ENCODE assay signal across 8 cellular contexts in the genomic region with DNA sequence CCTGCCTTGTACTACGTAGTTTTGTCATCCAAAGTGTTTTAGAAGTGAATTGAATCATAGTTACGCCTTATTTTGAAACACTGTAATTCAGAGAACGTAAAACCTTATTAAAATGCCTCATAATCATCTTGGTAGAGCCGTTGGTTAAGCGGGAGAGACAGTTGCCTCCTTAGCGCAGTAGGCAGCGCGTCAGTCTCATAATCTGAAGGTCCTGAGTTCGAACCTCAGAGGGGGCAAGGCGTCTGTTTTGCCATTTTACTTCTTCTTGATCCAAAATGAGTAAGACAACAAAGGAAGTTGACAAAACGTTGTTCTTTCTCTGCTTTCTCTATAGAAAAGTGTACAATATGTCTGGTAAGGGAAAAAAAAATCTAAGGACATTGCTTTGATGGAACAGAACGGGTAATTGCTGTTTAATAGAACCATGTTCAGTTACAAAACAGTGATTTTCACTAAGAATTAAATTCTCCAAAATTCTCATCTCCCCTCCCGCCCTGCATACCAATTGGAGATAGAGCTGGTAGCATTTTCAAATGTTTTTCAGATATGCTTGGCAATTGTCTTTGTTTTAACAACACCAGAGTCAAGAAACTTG. TPM values are rescaled to one million over a fixed set of nuclear protein-coding genes. Genes with fewer than 3 reads are reported as not detected.
DNase-seq lines count a peak whose midpoint lies in the region; ATAC-seq, FAIRE-seq and TF ChIP-seq lines count a peak whose summit lies in the region.

No MANE protein-coding gene starts in this region.

- no peak for TF ChIP-seq EP300 in ovary (IDR thresholded peaks at IDR 0.05)

- ATAC-seq in SK-N-SH treated with all-trans-retinoic acid at 6 μM for 48 hours (peak; percentile 27), HG03095 (IDR thresholded peaks at IDR 0.05; ENCODE audit: unreplicated experiment) (no peak)

- TF ChIP-seq POLR2A in ovary (IDR thresholded peaks at IDR 0.05) = no peak

- intact Hi-C loops in ovary (cut with DNase I) = loop anchor here in 3 of 4 donors (2.0 to 5.0 kb wide), 3 partner anchors 36 to 47 kb away; no protein-coding TSS in a partner anchor

- no peaks in the 10 kb centered on the region for H3K9me3 Mint-ChIP-seq in activated naive CD8-positive, alpha-beta T cell treated with anti-CD3 and anti-CD28 coated beads for 36 hours
- H3K9me3 Mint-ChIP-seq in type B pancreatic cell = no peaks in the 10 kb centered on the region

- peak overlapping the region; percentile 90 for H3K27ac Mint-ChIP-seq in activated naive CD8-positive, alpha-beta T cell treated with anti-CD3 and anti-CD28 coated beads for 36 hours
- peak overlapping the region; percentile 95 for H3K27ac Mint-ChIP-seq in type B pancreatic cell

- peak; percentile 48 for FAIRE-seq in D721Med (lab: Jason Lieb, UNC)

- H3K4me1 ChIP-seq in cardiac muscle cell (ENCODE audit: low read depth) = no peaks in the 10 kb centered on the region
- H3K4me1 ChIP-seq in ovary (ENCODE audit: insufficient read depth) = peaks cover 2% of the 10 kb centered on the region

- TF ChIP-seq CTCF in D721Med (IDR thresholded peaks at IDR 0.05; ENCODE audit: insufficient read depth, missing control alignments) (no peak), cardiac muscle cell (IDR thresholded peaks at IDR 0.05; ENCODE audit: low read depth, low read length) (no peak), ovary (IDR thresholded peaks at IDR 0.05) (no peak), type B pancreatic cell (conservative IDR thresholded peaks at IDR 0.05) (no peak)

- H3K9me3 ChIP-seq in cardiac muscle cell (ENCODE audit: low read depth) (no peaks in the 10 kb centered on the region), ovary (no peaks in the 10 kb centered on the region)

- peaks cover 22% of the 10 kb centered on the region for H3K27me3 Mint-ChIP-seq in activated naive CD8-positive, alpha-beta T cell treated with anti-CD3 and anti-CD28 coated beads for 36 hours
- peaks cover 18% of the 10 kb centered on the region for H3K27me3 Mint-ChIP-seq in type B pancreatic cell

- peak overlapping the region; percentile 55 for H3K4me3 ChIP-seq in cardiac muscle cell
- H3K4me3 ChIP-seq in ovary = peak overlapping the region; percentile 35

- peaks cover 8% of the 10 kb centered on the region for H3K36me3 Mint-ChIP-seq in activated naive CD8-positive, alpha-beta T cell treated with anti-CD3 and anti-CD28 coated beads for 36 hours
- no peaks in the 10 kb centered on the region for H3K36me3 Mint-ChIP-seq in type B pancreatic cell

- H3K4me3 Mint-ChIP-seq in activated naive CD8-positive, alpha-beta T cell treated with anti-CD3 and anti-CD28 coated beads for 36 hours = peak overlapping the region; percentile 79
- H3K4me3 Mint-ChIP-seq in type B pancreatic cell = peak overlapping the region; percentile 94

- peaks cover 45% of the 10 kb centered on the region for H3K4me1 Mint-ChIP-seq in activated naive CD8-positive, alpha-beta T cell treated with anti-CD3 and anti-CD28 coated beads for 36 hours
- peaks cover 34% of the 10 kb centered on the region for H3K4me1 Mint-ChIP-seq in type B pancreatic cell (ENCODE audit: unreplicated experiment)

- WGBS in ovary, 3 donors = 8 to 10% (median 9%) methylated on average over 13 of the region's 13 CpGs

- no peaks in the 10 kb centered on the region for H3K36me3 ChIP-seq in cardiac muscle cell
- H3K36me3 ChIP-seq in ovary = no peaks in the 10 kb centered on the region

- DNase-seq in D721Med (ENCODE audit: insufficient read length, low spot score) = no peak
- DNase-seq in LoVo (ENCODE audit: low spot score) = peak; percentile 75
- peak; percentile 64 for DNase-seq in activated naive CD8-positive, alpha-beta T cell treated with anti-CD3 and anti-CD28 coated beads for 36 hours
- peak; percentile 68 to 86 for DNase-seq in cardiac muscle cell (ENCODE audit: low read depth in 1 of 2, low spot score in 1 of 2)
- DNase-seq in ovary = peak; percentile 30 to 62 (median 53)
- DNase-seq in type B pancreatic cell (ENCODE audit: extremely low spot score, unreplicated experiment) = no peak

- H3K27ac ChIP-seq in cardiac muscle cell (peak overlapping the region; percentile 62), ovary (peak overlapping the region; percentile 42 to 78)

- H3K27me3 ChIP-seq in cardiac muscle cell (no peaks in the 10 kb centered on the region), ovary (no peaks in the 10 kb centered on the region)

TF ChIP-seq in SK-N-SH treated with all-trans-retinoic acid at 6 μM for 48 hours, 23 proteins besides CTCF, POLR2A, EP300 and RAD21:
- TF ChIP-seq ESRRG (CRISPR knock-in tag; IDR thresholded peaks at IDR 0.05) (no peak), CSDC2 (CRISPR knock-in tag; IDR thresholded peaks at IDR 0.05) (no peak), GLIS3 (CRISPR knock-in tag; IDR thresholded peaks at IDR 0.05) (no peak), SNAI2 (CRISPR knock-in tag; IDR thresholded peaks at IDR 0.05) (no peak), ZNF565 (CRISPR knock-in tag; conservative IDR thresholded peaks at IDR 0.05; ENCODE audit: low read depth) (no peak), ZFP30 (CRISPR knock-in tag; IDR thresholded peaks at IDR 0.05) (no peak)
- TF ChIP-seq, protein P1, sequence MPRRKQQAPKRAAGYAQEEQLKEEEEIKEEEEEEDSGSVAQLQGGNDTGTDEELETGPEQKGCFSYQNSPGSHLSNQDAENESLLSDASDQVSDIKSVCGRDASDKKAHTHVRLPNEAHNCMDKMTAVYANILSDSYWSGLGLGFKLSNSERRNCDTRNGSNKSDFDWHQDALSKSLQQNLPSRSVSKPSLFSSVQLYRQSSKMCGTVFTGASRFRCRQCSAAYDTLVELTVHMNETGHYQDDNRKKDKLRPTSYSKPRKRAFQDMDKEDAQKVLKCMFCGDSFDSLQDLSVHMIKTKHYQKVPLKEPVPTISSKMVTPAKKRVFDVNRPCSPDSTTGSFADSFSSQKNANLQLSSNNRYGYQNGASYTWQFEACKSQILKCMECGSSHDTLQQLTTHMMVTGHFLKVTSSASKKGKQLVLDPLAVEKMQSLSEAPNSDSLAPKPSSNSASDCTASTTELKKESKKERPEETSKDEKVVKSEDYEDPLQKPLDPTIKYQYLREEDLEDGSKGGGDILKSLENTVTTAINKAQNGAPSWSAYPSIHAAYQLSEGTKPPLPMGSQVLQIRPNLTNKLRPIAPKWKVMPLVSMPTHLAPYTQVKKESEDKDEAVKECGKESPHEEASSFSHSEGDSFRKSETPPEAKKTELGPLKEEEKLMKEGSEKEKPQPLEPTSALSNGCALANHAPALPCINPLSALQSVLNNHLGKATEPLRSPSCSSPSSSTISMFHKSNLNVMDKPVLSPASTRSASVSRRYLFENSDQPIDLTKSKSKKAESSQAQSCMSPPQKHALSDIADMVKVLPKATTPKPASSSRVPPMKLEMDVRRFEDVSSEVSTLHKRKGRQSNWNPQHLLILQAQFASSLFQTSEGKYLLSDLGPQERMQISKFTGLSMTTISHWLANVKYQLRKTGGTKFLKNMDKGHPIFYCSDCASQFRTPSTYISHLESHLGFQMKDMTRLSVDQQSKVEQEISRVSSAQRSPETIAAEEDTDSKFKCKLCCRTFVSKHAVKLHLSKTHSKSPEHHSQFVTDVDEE (CRISPR knock-in tag; IDR thresholded peaks at IDR 0.05) = 0 out of 2 replicates have a peak, but pooled peaks have one; percentile 23

RNA-seq across cellular contexts. Expression of a gene that starts 20.7 kb away (rescaled TPM):
- 10 to 100 TPM; 51.5 to 52.3 TPM for total RNA-seq in activated naive CD8-positive, alpha-beta T cell treated with anti-CD3 and anti-CD28 coated beads for 36 hours
- total RNA-seq in cardiac muscle cell (90.0 and 105 TPM in 2 replicates), ovary (10 to 100 TPM; 43.7 to 57.6 (median 48.8) TPM), type B pancreatic cell (ENCODE audit: low replicate concordance) (49.2 and 78.0 TPM in 2 replicates)
- polyA plus RNA-seq in cardiac muscle cell (79.2 and 86.5 TPM in 2 replicates), ovary (10 to 100 TPM; 33.3 to 61.1 TPM)

Comparison
In these comparisons a context has a peak if more than half of its experiments do, and no peak if none do; other contexts are left out.
1. DNase-seq: peak in LoVo (single experiment), activated naive CD8-positive, alpha-beta T cell treated with anti-CD3 and anti-CD28 coated beads for 36 hours (single experiment), cardiac muscle cell (2 of 2) and ovary (5 of 5); none in D721Med (single experiment) and type B pancreatic cell (single experiment).